ENCODE assay signal across 17 cellular contexts in genomic region chr16:72946063-72946462, GRCh38.
DNase-seq lines count a peak whose midpoint lies in the region; ATAC-seq and TF ChIP-seq lines count a peak whose summit lies in the region.
"Had no signal": no experiment of that assay in that cellular context is flagged by ENCODE, and none has a peak within 500 bp of the region (broad histone marks: within the 10 kb centered on the region; RNA-seq: fewer than 3 reads in every experiment).

No MANE protein-coding gene starts in this region.

- no peak overlapping the region for H2AFZ ChIP-seq in osteoblast (ENCODE audit: low read length)

- no peaks in the 10 kb centered on the region for H3K27me3 ChIP-seq in osteoblast (ENCODE audit: insufficient read depth, low read length)
- no peaks in the 10 kb centered on the region for H3K27me3 ChIP-seq in stomach smooth muscle (ENCODE audit: control insufficient read depth in 1 of 2, insufficient read depth in 2 of 2, low read length in 2 of 2)
- H3K27me3 ChIP-seq: BLaER1 treated with 17β-estradiol and CSF1 and Interleukin-3, amounts not matched to agents 10 nM and 100 nM had no signal

- no peak for TF ChIP-seq CTCF in osteoblast (IDR thresholded peaks at IDR 0.05; ENCODE audit: extremely low read depth, low read depth, low read length)

- no peaks in the 10 kb centered on the region for H3K4me1 Mint-ChIP-seq in activated CD4-positive, alpha-beta T cell treated with anti-CD3 and anti-CD28 coated beads for 36 hours

- peaks cover 43% of the 10 kb centered on the region for H4K20me1 ChIP-seq in osteoblast (ENCODE audit: insufficient read depth, low read length)

- peak; percentile 24 for DNase-seq in activated effector memory CD4-positive, alpha-beta T cell treated with anti-CD3 and anti-CD28 coated beads, Interleukin-2, amount 50 U/mL, for 16 hours
- DNase-seq in activated effector memory CD4-positive, alpha-beta T cell treated with Interleukin-2 at 50 U/mL for 16 hours: no peak
- DNase-seq in left ventricle myocardium superior: no peak
- no peak for DNase-seq in osteoblast (ENCODE audit: insufficient read length, low spot score, missing footprints)
- no peak for DNase-seq in activated CD4-positive, alpha-beta T cell treated with anti-CD3 and anti-CD28 coated beads for 36 hours
- DNase-seq in glomerular visceral epithelial cell (ENCODE audit: extremely low spot score): no peak
- DNase-seq: DMS 273 treated with DMSO at 0.1 percent for 48 hours, KBM-7, NCI-H1048, NCI-H146, NCI-H2107, NCI-H226, NCI-H526 treated with DMSO at 0.1 percent for 48 hours had no signal

- H3K9me3 ChIP-seq in osteoblast (ENCODE audit: low read depth, low read length) (no peaks in the 10 kb centered on the region), stomach smooth muscle (ENCODE audit: control insufficient read depth in 2 of 2, low read length in 2 of 2) (no peaks in the 10 kb centered on the region)
- H3K9me3 ChIP-seq: BLaER1 treated with 17β-estradiol and CSF1 and Interleukin-3, amounts not matched to agents 10 nM and 100 nM had no signal

- intact Hi-C loops in left ventricle myocardium superior (cut with micrococcal nuclease): no loop called here
- intact Hi-C loops in activated CD4-positive, alpha-beta T cell treated with anti-CD3 and anti-CD28 coated beads for 36 hours (cut with DNase I, micrococcal nuclease): no loop called here

- H3K36me3 ChIP-seq in osteoblast (ENCODE audit: insufficient read depth, low read length) (peaks cover 38% of the 10 kb centered on the region), stomach smooth muscle (ENCODE audit: control insufficient read depth in 2 of 2, insufficient read depth in 2 of 2, low read length in 2 of 2) (peaks cover 0 to 15% of the 10 kb centered on the region in 2 donors)

- no peak overlapping the region for H3K9ac ChIP-seq in stomach smooth muscle (ENCODE audit: low read length in 2 of 2)
- H3K9ac ChIP-seq: BLaER1 treated with 17β-estradiol and CSF1 and Interleukin-3, amounts not matched to agents 10 nM and 100 nM had no signal

- H3K27me3 Mint-ChIP-seq in activated CD4-positive, alpha-beta T cell treated with anti-CD3 and anti-CD28 coated beads for 36 hours: no peaks in the 10 kb centered on the region

- H3K4me1 ChIP-seq in osteoblast (ENCODE audit: insufficient read depth, low read length) (no peaks in the 10 kb centered on the region), stomach smooth muscle (ENCODE audit: control insufficient read depth, insufficient read depth, low read length) (peaks cover 36% of the 10 kb centered on the region)
- H3K4me1 ChIP-seq: BLaER1 treated with 17β-estradiol and CSF1 and Interleukin-3, amounts not matched to agents 10 nM and 100 nM had no signal

- H3K79me2 ChIP-seq in osteoblast (ENCODE audit: insufficient read depth, low read length): peaks cover 92% of the 10 kb centered on the region

- no peak overlapping the region for H3K4me3 Mint-ChIP-seq in activated CD4-positive, alpha-beta T cell treated with anti-CD3 and anti-CD28 coated beads for 36 hours

- CTCF ChIA-PET in activated CD4-positive, alpha-beta T cell treated with anti-CD3 and anti-CD28 coated beads for 36 hours (lab: Charles Lee): interaction anchor here (0.6 to 0.7 kb wide), 2 partner anchors 24 to 493 kb away, joined by 3 read pairs; no protein-coding TSS in a partner anchor

- POLR2A ChIA-PET in activated CD4-positive, alpha-beta T cell treated with anti-CD3 and anti-CD28 coated beads for 36 hours (lab: Charles Lee): no interaction called here

- H3K27ac Mint-ChIP-seq in activated CD4-positive, alpha-beta T cell treated with anti-CD3 and anti-CD28 coated beads for 36 hours: no peak overlapping the region

- no peaks in the 10 kb centered on the region for H3K9me3 Mint-ChIP-seq in activated CD4-positive, alpha-beta T cell treated with anti-CD3 and anti-CD28 coated beads for 36 hours (ENCODE audit: low read depth)

- H3K4me3 ChIP-seq in osteoblast (ENCODE audit: insufficient read depth, low read length) (no peak overlapping the region), stomach smooth muscle (ENCODE audit: low read length in 2 of 2) (no peak overlapping the region)
- H3K4me3 ChIP-seq: BLaER1 treated with 17β-estradiol and CSF1 and Interleukin-3, amounts not matched to agents 10 nM and 100 nM had no signal

- H3K27ac ChIP-seq in osteoblast (ENCODE audit: low read depth, low read length): peak overlapping the region; percentile 44
- peak overlapping the region; percentile 66 for H3K27ac ChIP-seq in stomach smooth muscle (ENCODE audit: low read length)
- H3K27ac ChIP-seq: 22Rv1; BLaER1 treated with 17β-estradiol and CSF1 and Interleukin-3, amounts not matched to agents 10 nM and 100 nM had no signal

- ATAC-seq in left ventricle myocardium superior (peak; percentile 11), GM18520 (IDR thresholded peaks at IDR 0.05; ENCODE audit: unreplicated experiment) (no peak)
- ATAC-seq in activated CD4-positive, alpha-beta T cell treated with anti-CD3 and anti-CD28 coated beads for 36 hours: no peak

- no peaks in the 10 kb centered on the region for H3K36me3 Mint-ChIP-seq in activated CD4-positive, alpha-beta T cell treated with anti-CD3 and anti-CD28 coated beads for 36 hours (ENCODE audit: low read depth)

- no peak overlapping the region for H3K4me2 ChIP-seq in osteoblast (ENCODE audit: insufficient read depth, low read length)
- H3K4me2 ChIP-seq: BLaER1 treated with 17β-estradiol and CSF1 and Interleukin-3, amounts not matched to agents 10 nM and 100 nM had no signal
